ENCODE assay signal across 22 cellular contexts in genomic region chr1:220320709-220321108, GRCh38. TPM values are rescaled to one million over a fixed set of nuclear protein-coding genes. Genes with fewer than 3 reads are reported as not detected.
DNase-seq lines count a peak whose midpoint lies in the region; ATAC-seq, FAIRE-seq and TF ChIP-seq lines count a peak whose summit lies in the region.
"Had no signal": no experiment of that assay in that cellular context is flagged by ENCODE, and none has a peak within 500 bp of the region (broad histone marks: within the 10 kb centered on the region; RNA-seq: fewer than 3 reads in every experiment).

No MANE protein-coding gene starts in this region.

- H4K5ac ChIP-seq in IMR-90 (ENCODE audit: low read depth, low read length) = no peak overlapping the region

- no peak overlapping the region for H3K23ac ChIP-seq in IMR-90 (ENCODE audit: low read depth, low read length)

- no peak overlapping the region for H3K27ac Mint-ChIP-seq in endothelial cell (ENCODE audit: unreplicated experiment)
- H3K27ac Mint-ChIP-seq: B cell; CD4-positive, alpha-beta T cell; CD8-positive, alpha-beta T cell had no signal

- H3K9me1 ChIP-seq in IMR-90 (ENCODE audit: insufficient read depth, low read length) = no peaks in the 10 kb centered on the region

- no peaks in the 10 kb centered on the region; the same call in 1 of the 2 replicates for H3K27me3 ChIP-seq in IMR-90 (ENCODE audit: control insufficient read depth, insufficient read depth, low read length)
- H3K27me3 ChIP-seq: BLaER1 treated with 17β-estradiol and CSF1 and Interleukin-3, amounts not matched to agents 10 nM and 100 nM had no signal

- H3K36me3 Mint-ChIP-seq in endothelial cell (ENCODE audit: low read depth, unreplicated experiment) = no peaks in the 10 kb centered on the region
- H3K36me3 Mint-ChIP-seq: CD8-positive, alpha-beta T cell had no signal

- ATAC-seq in A549 = no peak
- no peak for ATAC-seq in IMR-90 (ENCODE audit: low read depth)
- ATAC-seq: CD8-positive, alpha-beta T cell; GM12878 had no signal

- no peak overlapping the region for H2BK120ac ChIP-seq in IMR-90 (ENCODE audit: low read depth, low read length)

- no peak overlapping the region for H4K8ac ChIP-seq in IMR-90 (ENCODE audit: low read depth in 2 of 2, low read length in 2 of 2)

- dilution Hi-C loops in IMR-90 (cut with HindIII; ENCODE audit: low sequenced_read_pairs, unreplicated experiment) = no loop called here

- H3K9me3 ChIP-seq in A549 = no peaks in the 10 kb centered on the region
- H3K9me3 ChIP-seq in IMR-90 (ENCODE audit: control insufficient read depth, insufficient read depth, low read length) = no peaks in the 10 kb centered on the region
- H3K9me3 ChIP-seq: BLaER1 treated with 17β-estradiol and CSF1 and Interleukin-3, amounts not matched to agents 10 nM and 100 nM; Caco-2 had no signal

- no peak overlapping the region for H3K56ac ChIP-seq in IMR-90 (ENCODE audit: extremely low read depth, insufficient read depth, low read length)

- H3K79me1 ChIP-seq in IMR-90 (ENCODE audit: low read depth in 1 of 2, low read length in 2 of 2) = no peaks in the 10 kb centered on the region

- DNase-seq in A549 (ENCODE audit: low read depth in 1 of 2, low spot score in 1 of 2) (no peak), IMR-90 (no peak), endothelial cell (ENCODE audit: low spot score) (no peak), DMS79 treated with DMSO at 0.1 percent for 48 hours (lab: John Stamatoyannopoulos, UW) (no peak)
- no peak for DNase-seq in effector CD8-positive, alpha-beta T cell (lab: John Stamatoyannopoulos, UW)
- DNase-seq: 8988T; AML-193; Caco-2; Calu3; CD4-positive, alpha-beta T cell; CD8-positive, alpha-beta T cell; DND-41; EL; GDM1 had no signal

- FAIRE-seq in A549 (lab: Jason Lieb, UNC) = no peak
- FAIRE-seq: A204.1, D721Med, GM12878, GM12892, GM18507 had no signal

- no peak overlapping the region for H3K14ac ChIP-seq in IMR-90 (replicated peaks; ENCODE audit: low read depth, low read length)

- no peak overlapping the region for H4K91ac ChIP-seq in IMR-90 (ENCODE audit: insufficient read depth, low read depth, low read length)

- H3K27me3 Mint-ChIP-seq in endothelial cell (ENCODE audit: unreplicated experiment) = peaks cover 3% of the 10 kb centered on the region

- TF ChIP-seq POLR2A in A549 (IDR thresholded peaks at IDR 0.05; ENCODE audit: low read length) = no peak
- no peak for TF ChIP-seq POLR2A in IMR-90 (IDR thresholded peaks at IDR 0.05; ENCODE audit: low read depth, low read length)

- no peak overlapping the region for H2BK5ac ChIP-seq in IMR-90 (ENCODE audit: low read depth, low read length, poor library complexity, severe bottlenecking)

- H3K4me3 ChIP-seq in A549 = no peak overlapping the region
- no peak overlapping the region for H3K4me3 ChIP-seq in IMR-90 (ENCODE audit: insufficient read depth, low read depth, low read length)
- H3K4me3 ChIP-seq: BLaER1 treated with 17β-estradiol and CSF1 and Interleukin-3, amounts not matched to agents 10 nM and 100 nM; GM12878 had no signal

- intact Hi-C loops in IMR-90 (cut with micrococcal nuclease) = no loop called here

- no peak overlapping the region for H3K18ac ChIP-seq in IMR-90 (ENCODE audit: low read depth, low read length)

- H3K27ac ChIP-seq in A549 (no peak overlapping the region), IMR-90 (ENCODE audit: insufficient read depth, low read length) (no peak overlapping the region)
- H3K27ac ChIP-seq: BLaER1 treated with 17β-estradiol and CSF1 and Interleukin-3, amounts not matched to agents 10 nM and 100 nM; C4-2B had no signal

- H3K4me2 ChIP-seq in A549 = no peak overlapping the region
- H3K4me2 ChIP-seq in IMR-90 (ENCODE audit: low read depth, low read length) = no peak overlapping the region
- H3K4me2 ChIP-seq: BLaER1 treated with 17β-estradiol and CSF1 and Interleukin-3, amounts not matched to agents 10 nM and 100 nM had no signal

- no peak overlapping the region for H2AK9ac ChIP-seq in IMR-90 (replicated peaks; ENCODE audit: low read depth, low read length, poor library complexity)

- WGBS in A549 (ENCODE audit: missing lambda C conversion rate) = 37% methylated on average over 2 of the region's 2 CpGs
- 20% methylated on average over 1 of the region's 2 CpGs; no CpG with 5 or more reads in 1 of the 2 experiments for WGBS in IMR-90 (ENCODE audit: extremely low coverage in 2 of 2, insufficient read length in 1 of 2), 2 experiments

- CTCF ChIA-PET in A549 (lab: Yijun Ruan, JAX) (interaction anchor here (0.8 kb wide), 1 partner anchor 25 kb away, joined by 3 read pairs; no protein-coding TSS in a partner anchor), IMR-90 (lab: Yijun Ruan, JAX) (interaction anchor here (0.6 to 2.0 kb wide), 2 partner anchors 25 to 207 kb away, joined by 3 to 5 read pairs; no protein-coding TSS in a partner anchor)

- no peaks in the 10 kb centered on the region for H3K9me3 Mint-ChIP-seq in endothelial cell (ENCODE audit: unreplicated experiment)
- H3K9me3 Mint-ChIP-seq: CD4-positive, alpha-beta T cell; CD8-positive, alpha-beta T cell had no signal

- TF ChIP-seq RAD21 in A549 (conservative IDR thresholded peaks at IDR 0.05 in 1 of 2, IDR thresholded peaks at IDR 0.05 in 1 of 2) (no peak), IMR-90 (IDR thresholded peaks at IDR 0.05; ENCODE audit: low read length) (no peak)

- no peak overlapping the region for H2BK15ac ChIP-seq in IMR-90 (ENCODE audit: low read depth, low read length)

- peaks cover 10% of the 10 kb centered on the region for H3K4me1 Mint-ChIP-seq in endothelial cell (ENCODE audit: unreplicated experiment)
- H3K4me1 Mint-ChIP-seq: B cell had no signal

- TF ChIP-seq CTCF in A549 (IDR thresholded peaks at IDR 0.05) (no peak), IMR-90 (conservative IDR thresholded peaks at IDR 0.05; ENCODE audit: low read depth, low read length) (no peak), endothelial cell (IDR thresholded peaks at IDR 0.05; ENCODE audit: unreplicated experiment) (no peak)

- no peaks in the 10 kb centered on the region for H4K20me1 ChIP-seq in IMR-90 (ENCODE audit: insufficient read depth, low read length)
- H4K20me1 ChIP-seq: BLaER1 treated with 17β-estradiol and CSF1 and Interleukin-3, amounts not matched to agents 10 nM and 100 nM had no signal

- H3K4ac ChIP-seq in IMR-90 (ENCODE audit: low read depth, low read length) = no peak overlapping the region

- H3K4me1 ChIP-seq in A549 (no peaks in the 10 kb centered on the region), IMR-90 (ENCODE audit: control insufficient read depth, insufficient read depth, low read length) (no peaks in the 10 kb centered on the region)
- H3K4me1 ChIP-seq: Caco-2 had no signal

- H2BK20ac ChIP-seq in IMR-90 (ENCODE audit: low read depth, low read length) = no peak overlapping the region

- no TSS peak for BruUV-seq in IMR-90 (replicated peaks; lab: Mats Ljungman, UMichigan)

- TF ChIP-seq EP300 in A549 (IDR thresholded peaks at IDR 0.05) = no peak

- H3K4me3 Mint-ChIP-seq in endothelial cell (ENCODE audit: unreplicated experiment) = peak overlapping the region; percentile 2
- H3K4me3 Mint-ChIP-seq: B cell; CD4-positive, alpha-beta T cell; CD8-positive, alpha-beta T cell had no signal

- POLR2A ChIA-PET in A549 (lab: Yijun Ruan, JAX) = no interaction called here
- POLR2A ChIA-PET in IMR-90 (lab: Charles Lee; ENCODE audit: unreplicated experiment) = interaction anchor here (0.7 kb wide), 1 partner anchor 483 kb away, joined by 10 read pairs; no protein-coding TSS in a partner anchor

- H3K36me3 ChIP-seq in IMR-90 (ENCODE audit: control insufficient read depth, insufficient read depth, low read length) = no peaks in the 10 kb centered on the region
- H3K36me3 ChIP-seq: BLaER1 treated with 17β-estradiol and CSF1 and Interleukin-3, amounts not matched to agents 10 nM and 100 nM had no signal

- H2AK5ac ChIP-seq in IMR-90 (ENCODE audit: low read depth, low read length) = no peak overlapping the region

- in situ Hi-C loops in IMR-90 (cut with MboI; ENCODE audit: low sequenced_read_pairs) = no loop called here

- H3K9ac ChIP-seq in IMR-90 (ENCODE audit: low read depth, low read length) = no peak overlapping the region
- H3K9ac ChIP-seq: BLaER1 treated with 17β-estradiol and CSF1 and Interleukin-3, amounts not matched to agents 10 nM and 100 nM had no signal

- no peak overlapping the region for H2AFZ ChIP-seq in IMR-90 (replicated peaks; ENCODE audit: low read length, poor library complexity)

TF ChIP-seq in A549, 52 proteins besides CTCF, POLR2A, EP300 and RAD21:
- no peak for TF ChIP-seq CEBPB (IDR thresholded peaks at IDR 0.05)
- TF ChIP-seq CHD2 (IDR thresholded peaks at IDR 0.05; ENCODE audit: low read length, partially characterized antibody) = no peak
- TF ChIP-seq MAFK (IDR thresholded peaks at IDR 0.05; ENCODE audit: partially characterized antibody) = peak; percentile 73
- TF ChIP-seq HOXB5 (CRISPR knock-in tag; IDR thresholded peaks at IDR 0.05) = no peak
TF ChIP-seq in A549: peak in this region for 1.

TF ChIP-seq in IMR-90, 13 proteins besides CTCF, POLR2A, EP300 and RAD21:
- no peak for TF ChIP-seq RCOR1 (IDR thresholded peaks at IDR 0.05; ENCODE audit: insufficient replicate concordance, low read length)
- TF ChIP-seq MAFK (IDR thresholded peaks at IDR 0.05; ENCODE audit: low read depth, low read length) = peak; percentile 62
- no peak for TF ChIP-seq USF2 (IDR thresholded peaks at IDR 0.05; ENCODE audit: low read depth, low read length)

RNA-seq across cellular contexts. Expression of gene RAB3GAP2, which starts 48.5 kb away (rescaled TPM):
- 42.8 and 43.1 TPM in 2 replicates for polyA plus RNA-seq in A549 (2011; rRNA removed)
- polyA plus RNA-seq in A549 (2012; cell fraction: cytosol; rRNA removed) = 5.3 and 6.2 TPM in 2 replicates
- 7.8 and 13.0 TPM in 2 replicates for polyA plus RNA-seq in A549 (2012; cell fraction: nucleus; rRNA removed)
- polyA plus RNA-seq in A549 (2017; fragmentation: RNase III; extraction: RNeasy Plus Mini Kit Qiagen cat#74134 plus additional on column Dnase treatment) = 13.7 to 14.3 TPM (median 14.1 TPM) in 3 replicates
- 57.9 and 74.2 TPM in 2 replicates for polyA minus RNA-seq in A549 (2011; rRNA and poly(A)+ RNA removed)
- 37.5 and 37.8 TPM in 2 replicates for total RNA-seq in IMR-90 (2012; rRNA removed)
- 11.0 and 12.3 TPM in 2 replicates for polyA plus RNA-seq in IMR-90 (2012; rRNA removed)
- 3.6 and 8.0 TPM in 2 replicates for polyA plus RNA-seq in IMR-90 (2012; cell fraction: cytosol; rRNA removed)
- 8.8 and 34.1 TPM in 2 replicates for polyA plus RNA-seq in IMR-90 (2012; cell fraction: nucleus; rRNA removed; ENCODE audit: low replicate concordance)
- 34.5 TPM for total RNA-seq in endothelial cell (ENCODE audit: unreplicated experiment)
